ENCODE assay signal across 9 cellular contexts in genomic region chr1:183877321-183877720, GRCh38.
DNase-seq lines count a peak whose midpoint lies in the region; ATAC-seq and TF ChIP-seq lines count a peak whose summit lies in the region.
"Had no signal": no experiment of that assay in that cellular context is flagged by ENCODE, and none has a peak within 500 bp of the region (broad histone marks: within the 10 kb centered on the region; RNA-seq: fewer than 3 reads in every experiment).

No MANE protein-coding gene starts in this region.

- peaks cover 26% of the 10 kb centered on the region for H3K36me3 Mint-ChIP-seq in nephron (ENCODE audit: low read depth)
- H3K36me3 Mint-ChIP-seq in type B pancreatic cell = peaks cover 13% of the 10 kb centered on the region

- H3K4me3 Mint-ChIP-seq in nephron = peak overlapping the region in 2 of 3 experiments; percentile 14 to 31
- H3K4me3 Mint-ChIP-seq in type B pancreatic cell = no peak overlapping the region

- TF ChIP-seq POLR2A in GM18505 (IDR thresholded peaks at IDR 0.05; ENCODE audit: borderline replicate concordance, extremely low read depth, insufficient read depth, insufficient read length) = no peak

- ATAC-seq in GM19351 (IDR thresholded peaks at IDR 0.05; ENCODE audit: unreplicated experiment) (no peak), GM18505 (IDR thresholded peaks at IDR 0.05; ENCODE audit: unreplicated experiment) (no peak)

- H3K27me3 Mint-ChIP-seq in nephron (ENCODE audit: low read depth) (no peaks in the 10 kb centered on the region), type B pancreatic cell (no peaks in the 10 kb centered on the region)

- peak overlapping the region; percentile 79 to 94 (median 90) for H3K27ac Mint-ChIP-seq in nephron
- peak overlapping the region; percentile 0 for H3K27ac Mint-ChIP-seq in type B pancreatic cell

- peaks cover 4% of the 10 kb centered on the region for H3K36me3 ChIP-seq in adipocyte (ENCODE audit: control insufficient read depth, insufficient read depth, low read length, severe bottlenecking)
- H3K36me3 ChIP-seq: Peyer's patch had no signal

- peak overlapping the region; percentile 77 for H3K9ac ChIP-seq in adipocyte (ENCODE audit: low read length)

- H3K4me1 ChIP-seq in adipocyte (ENCODE audit: control insufficient read depth, insufficient read depth, low read length) = peaks cover 54% of the 10 kb centered on the region

- H3K27me3 ChIP-seq in adipocyte (replicated peaks; ENCODE audit: control insufficient read depth, insufficient read depth, low read length) = no peaks in the 10 kb centered on the region
- H3K27me3 ChIP-seq: Peyer's patch had no signal

- H3K4me1 Mint-ChIP-seq in nephron (peaks cover 83% of the 10 kb centered on the region), type B pancreatic cell (ENCODE audit: unreplicated experiment) (peaks cover 54% of the 10 kb centered on the region)

- H3K9me3 ChIP-seq in adipocyte (ENCODE audit: control insufficient read depth, low read length) = no peaks in the 10 kb centered on the region
- H3K9me3 ChIP-seq: Peyer's patch had no signal

- DNase-seq in adipocyte (ENCODE audit: low read depth) (peak; percentile 81), fibroblast of peridontal ligament (ENCODE audit: extremely low read depth) (peak; percentile 81), type B pancreatic cell (ENCODE audit: extremely low spot score, unreplicated experiment) (no peak)
- DNase-seq in activated naive CD4-positive, alpha-beta T cell treated with anti-CD3 and anti-CD28 coated beads, Interleukin-2, amount 50 U/mL, for 16 hours = no peak
- DNase-seq in stimulated activated CD4-positive, alpha-beta T cell treated with anti-CD3 and anti-CD28 coated beads, Interleukin-12 subunit alpha, Interleukin-12 subunit beta, amount 100 ng/mL, for 4 hours = no peak
- DNase-seq: Peyer's patch had no signal

- H3K4me3 ChIP-seq in adipocyte (ENCODE audit: low read length) = peak overlapping the region; percentile 67
- H3K4me3 ChIP-seq: Peyer's patch had no signal

- H3K9me3 Mint-ChIP-seq in nephron = no peaks in the 10 kb centered on the region
- H3K9me3 Mint-ChIP-seq in type B pancreatic cell = peaks cover 5% of the 10 kb centered on the region

- TF ChIP-seq CTCF in nephron (IDR thresholded peaks at IDR 0.05; ENCODE audit: unreplicated experiment in 3 of 3) = no peak
- TF ChIP-seq CTCF in type B pancreatic cell (conservative IDR thresholded peaks at IDR 0.05) = no peak

Comparison
In these comparisons a context has a peak if more than half of its experiments do, and no peak if none do; other contexts are left out.
1. DNase-seq: peak in adipocyte (single experiment) and fibroblast of peridontal ligament (single experiment); none in type B pancreatic cell (single experiment), activated naive CD4-positive, alpha-beta T cell treated with anti-CD3 and anti-CD28 coated beads, Interleukin-2, amount 50 U/mL, for 16 hours (single experiment) and stimulated activated CD4-positive, alpha-beta T cell treated with anti-CD3 and anti-CD28 coated beads, Interleukin-12 subunit alpha, Interleukin-12 subunit beta, amount 100 ng/mL, for 4 hours (single experiment).